26 cellular contexts compared by ENCODE assay signal in the genomic region with DNA sequence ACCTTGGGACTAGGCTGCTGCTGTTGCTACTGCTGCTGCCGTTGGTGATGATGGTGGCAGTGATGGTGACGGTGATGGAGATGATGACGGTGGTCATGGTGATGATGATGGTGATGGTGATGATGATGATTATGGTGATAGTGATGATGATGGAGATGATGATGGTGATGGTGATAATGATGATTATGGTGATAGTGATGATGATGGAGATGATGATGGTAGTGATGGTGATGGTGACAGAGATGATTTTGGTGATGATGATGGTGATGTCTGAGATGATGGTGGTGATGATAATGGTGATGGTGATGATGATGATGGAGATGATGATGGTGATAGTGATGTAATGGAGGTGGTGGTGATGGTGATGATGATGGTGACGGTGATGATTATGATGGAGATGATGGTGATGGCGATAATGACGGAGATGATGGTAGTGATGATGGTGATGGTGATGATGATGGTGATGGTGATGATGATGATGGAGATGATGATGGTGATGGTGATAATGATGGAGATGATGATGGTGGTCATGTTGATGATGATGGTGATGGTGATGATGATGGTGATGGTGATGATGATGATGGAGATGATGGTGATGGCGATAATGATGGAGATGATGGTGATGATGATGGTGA.
"Had no signal": no experiment of that assay in that cellular context is flagged by ENCODE, and none has a peak within 500 bp of the region (broad histone marks: within the 10 kb centered on the region; RNA-seq: fewer than 3 reads in every experiment).

No MANE protein-coding gene starts in this region.

- ATAC-seq: natural killer cell; sciatic nerve; stimulated activated naive B cell treated with anti-CD40 and anti-IgM and Interleukin-4, amounts not matched to agents 10 μg/mL and 1 μg/mL and 100 μg/mL, for 72 hours; stimulated activated naive CD8-positive, alpha-beta T cell treated with anti-CD3 and anti-CD28 coated beads, Interleukin-15, Interleukin-2, amounts not matched to agents 100 U/mL and 50 U/mL, for 24 hours; upper lobe of right lung had no signal

- H3K36me3 ChIP-seq: left ventricle myocardium inferior, neural progenitor cell, ovary, right atrium auricular region, stomach, thyroid gland, transverse colon, upper lobe of right lung, vagina had no signal

- DNase-seq: islet precursor cell; left ventricle myocardium inferior; mesendoderm; naive B cell; natural killer cell; nephron progenitor cell; ovary; stimulated activated CD4-positive, alpha-beta T cell treated with anti-CD3 and anti-CD28 coated beads, Interleukin-12 subunit alpha, Interleukin-12 subunit beta, amount 100 ng/mL, for 4 hours; stimulated activated CD4-positive, alpha-beta T cell treated with anti-CD3 and anti-CD28 coated beads, Interleukin-15, amount 100 ng/mL, for 24 hours; stimulated activated CD4-positive, alpha-beta T cell treated with anti-CD3 and anti-CD28 coated beads, Interleukin-2, amount 100 ng/mL, for 24 hours; stimulated activated CD4-positive, alpha-beta T cell treated with anti-CD3 and anti-CD28 coated beads, Interleukin-4, amount 100 ng/mL, for 1 hour; stimulated activated naive B cell treated with anti-CD40 and anti-IgM and Interleukin-4, amounts not matched to agents 10 μg/mL and 1 μg/mL and 100 μg/mL, for 72 hours; stimulated activated naive CD8-positive, alpha-beta T cell treated with anti-CD3 and anti-CD28 coated beads, Interleukin-15, Interleukin-2, amounts not matched to agents 100 U/mL and 50 U/mL, for 24 hours; stomach; testis; thyroid gland; transverse colon; upper lobe of right lung had no signal

- H3K4me3 Mint-ChIP-seq: mesothelial cell of epicardium; naive B cell; natural killer cell; nephron progenitor cell; neural progenitor cell; stimulated activated naive B cell treated with anti-CD40 and anti-IgM and Interleukin-4, amounts not matched to agents 10 μg/mL and 1 μg/mL and 100 μg/mL, for 72 hours had no signal

- H3K4me3 ChIP-seq: left ventricle myocardium inferior, lung, neural progenitor cell, ovary, right atrium auricular region, skin epidermis, stomach, testis, thyroid gland, transverse colon, upper lobe of right lung, vagina had no signal

- H3K27me3 Mint-ChIP-seq: naive B cell; progenitor cell of endocrine pancreas; stimulated activated naive B cell treated with anti-CD40 and anti-IgM and Interleukin-4, amounts not matched to agents 10 μg/mL and 1 μg/mL and 100 μg/mL, for 72 hours had no signal

- H2AFZ ChIP-seq: neural progenitor cell had no signal

- H3K4me1 Mint-ChIP-seq: mesothelial cell of epicardium, neural progenitor cell had no signal

- H3K36me3 Mint-ChIP-seq: mesothelial cell of epicardium; natural killer cell; neural progenitor cell; stimulated activated naive B cell treated with anti-CD40 and anti-IgM and Interleukin-4, amounts not matched to agents 10 μg/mL and 1 μg/mL and 100 μg/mL, for 72 hours had no signal

- H3K27me3 ChIP-seq: neural progenitor cell, ovary, right atrium auricular region, stomach, testis, thyroid gland, transverse colon, upper lobe of right lung, vagina had no signal

- H3K4me2 ChIP-seq: neural progenitor cell had no signal

- H3K4me1 ChIP-seq: left ventricle myocardium inferior, neural progenitor cell, right atrium auricular region, stomach, testis, transverse colon, upper lobe of right lung, vagina had no signal

- H3K27ac ChIP-seq: left ventricle myocardium inferior, neural progenitor cell, ovary, right atrium auricular region, skin epidermis, stomach, testis, thyroid gland, transverse colon, upper lobe of right lung, vagina had no signal

- H3K27ac Mint-ChIP-seq: mesothelial cell of epicardium; naive B cell; natural killer cell; nephron progenitor cell; neural progenitor cell; progenitor cell of endocrine pancreas; stimulated activated naive B cell treated with anti-CD40 and anti-IgM and Interleukin-4, amounts not matched to agents 10 μg/mL and 1 μg/mL and 100 μg/mL, for 72 hours had no signal

- H3K9me3 Mint-ChIP-seq: neural progenitor cell had no signal

- H3K9me3 ChIP-seq: ovary, testis, thyroid gland, transverse colon, upper lobe of right lung, vagina had no signal

- H3K9ac ChIP-seq: neural progenitor cell had no signal
